In genomic region chr6:57324538-57324937, GRCh38 we compare ENCODE assay signal across 8 cellular contexts. TPM values are rescaled to one million over a fixed set of nuclear protein-coding genes. Genes with fewer than 3 reads are reported as not detected.
DNase-seq lines count a peak whose midpoint lies in the region; ATAC-seq, FAIRE-seq and TF ChIP-seq lines count a peak whose summit lies in the region.

No MANE protein-coding gene starts in this region.

- CTCF ChIA-PET in GM10248 (lab: Yijun Ruan, JAX): interaction anchor here (1.2 to 5.7 kb wide), 4 partner anchors 8 to 442 kb away, joined by 3 to 34 read pairs (median 9); partner anchors contain the start of gene PRIM2
- CTCF ChIA-PET in Caco-2 (lab: Charles Lee): interaction anchor here (1.0 kb wide), 1 partner anchor 420 kb away, joined by 3 read pairs; no protein-coding TSS in a partner anchor

- no peak overlapping the region for H3K9ac ChIP-seq in parathyroid adenoma

- peaks cover 1% of the 10 kb centered on the region for H3K4me1 Mint-ChIP-seq in Caco-2 (ENCODE audit: low read depth, unreplicated experiment)

- no peak overlapping the region for H3K4me3 Mint-ChIP-seq in Caco-2 (ENCODE audit: unreplicated experiment)

- H3K4me3 ChIP-seq in bronchial epithelial cell (ENCODE audit: low read depth, low read length) (no peak overlapping the region), parathyroid adenoma (ENCODE audit: low read depth, low read length) (no peak overlapping the region), Caco-2 (ENCODE audit: low read depth, low read length) (no peak overlapping the region)

- no peak overlapping the region for H3K27ac Mint-ChIP-seq in Caco-2 (ENCODE audit: unreplicated experiment)

- peaks cover 42% of the 10 kb centered on the region for H3K36me3 Mint-ChIP-seq in Caco-2 (ENCODE audit: insufficient read depth, unreplicated experiment)

- peak; percentile 26 for TF ChIP-seq CTCF in GM10248 (IDR thresholded peaks at IDR 0.05; ENCODE audit: control extremely low read depth, extremely low read depth, low read depth, missing control alignments)
- peak; percentile 24 for TF ChIP-seq CTCF in bronchial epithelial cell (IDR thresholded peaks at IDR 0.05; ENCODE audit: insufficient read depth, low read length, severe bottlenecking)
- TF ChIP-seq CTCF in parathyroid adenoma (IDR thresholded peaks at IDR 0.05): peak; percentile 26
- peak in 1 of 2 experiments; percentile 25 for TF ChIP-seq CTCF in Caco-2 (IDR thresholded peaks at IDR 0.05; ENCODE audit: insufficient read depth in 1 of 2, low read depth in 1 of 2, low read length in 1 of 2, severe bottlenecking in 1 of 2, unreplicated experiment in 1 of 2)

- no peak overlapping the region for H3K27ac ChIP-seq in parathyroid adenoma

- H3K36me3 ChIP-seq in bronchial epithelial cell (ENCODE audit: control insufficient read depth, insufficient read depth, low read length): no peaks in the 10 kb centered on the region
- H3K36me3 ChIP-seq in parathyroid adenoma (ENCODE audit: control insufficient read depth, insufficient read depth, low read length): no peaks in the 10 kb centered on the region
- no peaks in the 10 kb centered on the region for H3K36me3 ChIP-seq in Caco-2 (ENCODE audit: control insufficient read depth, insufficient read depth, low read length)

- no peak overlapping the region for H2AFZ ChIP-seq in parathyroid adenoma

- no peaks in the 10 kb centered on the region for H3K79me2 ChIP-seq in parathyroid adenoma

- no TSS peak for BruUV-seq in Caco-2 (replicated peaks; lab: Mats Ljungman, UMichigan)

- peaks cover 18% of the 10 kb centered on the region for H3K9me3 Mint-ChIP-seq in Caco-2 (ENCODE audit: unreplicated experiment)

- FAIRE-seq in bronchial epithelial cell (lab: Jason Lieb, UNC): no peak

- ATAC-seq in GM21619 (IDR thresholded peaks at IDR 0.05; ENCODE audit: unreplicated experiment): no peak
- no peak for ATAC-seq in HG03108 (IDR thresholded peaks at IDR 0.05; ENCODE audit: unreplicated experiment)

- H3K9me3 ChIP-seq in parathyroid adenoma (ENCODE audit: control insufficient read depth, low read length) (no peaks in the 10 kb centered on the region), Caco-2 (peaks cover 3% of the 10 kb centered on the region; the same call in 1 of the 2 replicates)

- H3K4me2 ChIP-seq in parathyroid adenoma (ENCODE audit: low read length): no peak overlapping the region

- H3K27me3 ChIP-seq in bronchial epithelial cell (ENCODE audit: control insufficient read depth, insufficient read depth, low read length) (no peaks in the 10 kb centered on the region), parathyroid adenoma (ENCODE audit: control insufficient read depth, insufficient read depth, low read length) (no peaks in the 10 kb centered on the region), Caco-2 (replicated peaks; ENCODE audit: control insufficient read depth, insufficient read depth, low read length) (no peaks in the 10 kb centered on the region)

- H3K4me1 ChIP-seq in parathyroid adenoma (no peaks in the 10 kb centered on the region), Caco-2 (no peaks in the 10 kb centered on the region)

- DNase-seq in GM10248 (ENCODE audit: extremely low spot score): no peak
- DNase-seq in NAMALWA (ENCODE audit: low spot score): peak; percentile 52
- peak; percentile 28 for DNase-seq in bronchial epithelial cell (ENCODE audit: low read depth)
- no peak for DNase-seq in Caco-2
- no peak for DNase-seq in NCI-H1436 treated with DMSO at 0.1 percent for 48 hours (lab: John Stamatoyannopoulos, UW)

- POLR2A ChIA-PET in GM10248 (lab: Yijun Ruan, JAX): no interaction called here
- POLR2A ChIA-PET in Caco-2 (lab: Charles Lee): no interaction called here

- no peaks in the 10 kb centered on the region for H3K27me3 Mint-ChIP-seq in Caco-2 (ENCODE audit: insufficient read depth, unreplicated experiment)

- intact Hi-C loops in Caco-2 (cut with micrococcal nuclease; ENCODE audit: unreplicated experiment): no loop called here

RNA-seq across cellular contexts. Expression of gene PRIM2, which starts 7.1 kb away (rescaled TPM):
- 10.1 and 14.7 TPM in 2 replicates for total RNA-seq in bronchial epithelial cell
- 24.7 and 25.4 TPM in 2 replicates for total RNA-seq in Caco-2 (2022)

Comparison
In these comparisons a context has a peak if more than half of its experiments do, and no peak if none do; other contexts are left out.
1. DNase-seq: peak in NAMALWA (single experiment) and bronchial epithelial cell (single experiment); none in GM10248 (single experiment), Caco-2 (0 of 2) and NCI-H1436 treated with DMSO at 0.1 percent for 48 hours (single experiment).